ENCODE assay signal across 8 cellular contexts in genomic region chr4:55545681-55546632, GRCh38. TPM values are rescaled to one million over a fixed set of nuclear protein-coding genes. Genes with fewer than 3 reads are reported as not detected.
A peak's percentile ranks its signal among the peaks of the same experiment; 100 is the strongest.
DNase-seq lines count a peak whose midpoint lies in the region; ATAC-seq and TF ChIP-seq lines count a peak whose summit lies in the region.

No MANE protein-coding gene starts in this region.

- ATAC-seq in GM18873 (IDR thresholded peaks at IDR 0.05; ENCODE audit: low FRiP score, unreplicated experiment) (peak; percentile 37), HG03135 (IDR thresholded peaks at IDR 0.05; ENCODE audit: unreplicated experiment) (peak; percentile 44)
- peak; percentile 41 to 57 for ATAC-seq in activated CD4-positive, CD25-positive, alpha-beta regulatory T cell treated with anti-CD3 and anti-CD28 coated beads, Interleukin-2, amount 50 U/mL, for 24 hours

- peak; percentile 70 for DNase-seq in ACHN
- DNase-seq in NCI-H2227 treated with DMSO at 0.1 percent for 48 hours (lab: John Stamatoyannopoulos, UW): peak; percentile 52
- peak; percentile 78 for DNase-seq in cerebellar cortex (ENCODE audit: low spot score)
- DNase-seq in kidney epithelial cell (ENCODE audit: low read depth): no peak
- DNase-seq in stimulated activated CD4-positive, alpha-beta T cell treated with anti-CD3 and anti-CD28 coated beads, Interleukin-15, amount 100 ng/mL, for 24 hours: peak; percentile 74

- no peaks in the 10 kb centered on the region for H3K27me3 ChIP-seq in kidney epithelial cell (ENCODE audit: control insufficient read depth, insufficient read depth, low read length)

- H3K4me3 ChIP-seq in kidney epithelial cell (ENCODE audit: low read depth, low read length): peak overlapping the region; percentile 94

- H3K36me3 ChIP-seq in kidney epithelial cell (ENCODE audit: control insufficient read depth, insufficient read depth, low read length): no peaks in the 10 kb centered on the region

- no peak for TF ChIP-seq CTCF in kidney epithelial cell (IDR thresholded peaks at IDR 0.05; ENCODE audit: insufficient read depth, low read length, poor library complexity, severe bottlenecking)

- in situ Hi-C loops in ACHN (cut with HindIII; ENCODE audit: low pct_ligation_motif_present, low pct_unique_long_range_greater_than_20kb, low sequenced_read_pairs): no loop called here

RNA-seq across cellular contexts. Expression of gene CLOCK, which starts 0.8 kb away (rescaled TPM):
- total RNA-seq in kidney epithelial cell: 13.0 and 14.4 TPM in 2 replicates

RNA-seq across cellular contexts. Expression of gene PDCL2, which starts 46.1 kb away (rescaled TPM):
- not detected in 2 replicates for total RNA-seq in kidney epithelial cell
